ENCODE assay signal across 13 cellular contexts in the genomic region with DNA sequence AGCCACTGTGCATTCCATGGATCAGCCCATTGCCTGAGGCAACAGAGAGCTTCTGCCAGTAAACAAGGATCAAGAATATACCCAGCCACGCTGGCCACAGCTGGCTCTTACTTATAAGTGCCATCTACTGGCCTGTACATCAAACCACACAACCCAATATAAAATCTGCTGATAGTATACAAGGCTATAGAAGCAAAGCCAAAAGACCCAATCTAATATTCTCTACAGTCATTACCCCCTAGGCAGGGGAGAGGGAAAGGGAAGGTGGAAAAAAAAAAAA. TPM values are rescaled to one million over a fixed set of nuclear protein-coding genes. Genes with fewer than 3 reads are reported as not detected.
A peak's percentile ranks its signal among the peaks of the same experiment; 100 is the strongest.
DNase-seq lines count a peak whose midpoint lies in the region; ATAC-seq and TF ChIP-seq lines count a peak whose summit lies in the region.
"Had no signal": no experiment of that assay in that cellular context is flagged by ENCODE, and none has a peak within 500 bp of the region (broad histone marks: within the 10 kb centered on the region; RNA-seq: fewer than 3 reads in every experiment).

No MANE protein-coding gene starts in this region.

- peak; percentile 68 for ATAC-seq in Panc1
- no peak for ATAC-seq in mucosa of descending colon
- ATAC-seq: activated T-cell treated with anti-CD3 and anti-CD28 coated beads, Interleukin-2, amount 50 U/mL, for 72 hours had no signal

- DNase-seq in A673 (ENCODE audit: low spot score) = peak; percentile 39
- peak; percentile 16 for DNase-seq in H7
- no peak for DNase-seq in Panc1 (ENCODE audit: low read depth, low spot score)
- DNase-seq in epithelial cell of proximal tubule (ENCODE audit: low read depth) = no peak
- DNase-seq in activated CD4-positive, alpha-beta T cell treated with anti-CD3 and anti-CD28 coated beads, Interleukin-2, amount 50 U/mL, for 4 hours = no peak
- no peak for DNase-seq in inferior parietal cortex (ENCODE audit: extremely low spot score)
- no peak for DNase-seq in mucosa of descending colon
- no peak for DNase-seq in cerebellar cortex (ENCODE audit: low spot score)
- DNase-seq: activated T-cell treated with anti-CD3 and anti-CD28 coated beads, Interleukin-2, amount 50 U/mL, for 72 hours; NCI-H2029 treated with DMSO at 0.1 percent for 48 hours; nephron progenitor cell; sigmoid colon; stomach had no signal

- BruUV-seq in A673 (replicated peaks; lab: Mats Ljungman, UMichigan) (no TSS peak), Panc1 (replicated peaks; lab: Mats Ljungman, UMichigan) (no TSS peak)

- POLR2A ChIA-PET in A673 (lab: Charles Lee; ENCODE audit: low non-redundant PET) = no interaction called here
- POLR2A ChIA-PET in Panc1 (lab: Charles Lee) = no interaction called here

- H3K4me3 ChIP-seq in A673 (ENCODE audit: low read depth, low read length, poor library complexity, severe bottlenecking) = no peak overlapping the region
- H3K4me3 ChIP-seq in H7 (ENCODE audit: insufficient read depth, low read depth, low read length) = no peak overlapping the region
- H3K4me3 ChIP-seq in Panc1 (ENCODE audit: low read depth in 2 of 2, low read length in 2 of 2) = no peak overlapping the region
- H3K4me3 ChIP-seq in epithelial cell of proximal tubule (ENCODE audit: low read depth, low read length) = no peak overlapping the region
- H3K4me3 ChIP-seq in mucosa of descending colon = no peak overlapping the region
- H3K4me3 ChIP-seq: sigmoid colon, stomach had no signal

- CTCF ChIA-PET in A673 (lab: Charles Lee) (interaction anchor here (0.9 kb wide), 1 partner anchor 251 kb away, joined by 3 read pairs; no protein-coding TSS in a partner anchor), Panc1 (lab: Charles Lee) (interaction anchor here (0.7 kb wide), 1 partner anchor 73 kb away, joined by 7 read pairs; no protein-coding TSS in a partner anchor)

- TF ChIP-seq CTCF in A673 (conservative IDR thresholded peaks at IDR 0.05; ENCODE audit: low read depth, low read length) = peak; percentile 43; the same call in 1 of the 2 replicates
- TF ChIP-seq CTCF in Panc1 (IDR thresholded peaks at IDR 0.05) = no peak
- TF ChIP-seq CTCF in epithelial cell of proximal tubule (conservative IDR thresholded peaks at IDR 0.05; ENCODE audit: low read depth, low read length) = peak; percentile 8
- TF ChIP-seq CTCF in mucosa of descending colon (IDR thresholded peaks at IDR 0.05) = no peak

- no peaks in the 10 kb centered on the region for H3K36me3 ChIP-seq in A673 (ENCODE audit: insufficient read depth, low read length, poor library complexity, severe bottlenecking)
- no peaks in the 10 kb centered on the region for H3K36me3 ChIP-seq in H7 (replicated peaks; ENCODE audit: control insufficient read depth, insufficient read depth, low read length)
- H3K36me3 ChIP-seq in Panc1 (ENCODE audit: control insufficient read depth, insufficient read depth, low read length) = no peaks in the 10 kb centered on the region
- no peaks in the 10 kb centered on the region for H3K36me3 ChIP-seq in mucosa of descending colon (ENCODE audit: low read depth)
- H3K36me3 ChIP-seq: sigmoid colon, stomach had no signal

- H3K27me3 ChIP-seq in A673 (replicated peaks; ENCODE audit: insufficient read depth, low read depth, low read length, poor library complexity) (no peaks in the 10 kb centered on the region), H7 (ENCODE audit: control insufficient read depth, insufficient read depth, low read length) (no peaks in the 10 kb centered on the region), Panc1 (ENCODE audit: control insufficient read depth, insufficient read depth, low read length) (no peaks in the 10 kb centered on the region)
- H3K27me3 ChIP-seq: sigmoid colon, stomach had no signal

- intact Hi-C loops in A673 (cut with micrococcal nuclease; ENCODE audit: unreplicated experiment) = no loop called here
- intact Hi-C loops in Panc1 (cut with micrococcal nuclease; ENCODE audit: unreplicated experiment) = no loop called here
- intact Hi-C loops in mucosa of descending colon (cut with DNase I, micrococcal nuclease) = no loop called here

- H3K4me1 ChIP-seq in A673 (ENCODE audit: insufficient read depth, low read length, poor library complexity, severe bottlenecking) (no peaks in the 10 kb centered on the region), Panc1 (ENCODE audit: control insufficient read depth, insufficient read depth, low read length) (no peaks in the 10 kb centered on the region), mucosa of descending colon (ENCODE audit: low read depth) (no peaks in the 10 kb centered on the region)
- H3K4me1 ChIP-seq: sigmoid colon, stomach had no signal

- in situ Hi-C loops in Panc1 (cut with HindIII; ENCODE audit: low pct_unique_long_range_greater_than_20kb, low sequenced_read_pairs) = no loop called here

- H3K27ac ChIP-seq in A673 (ENCODE audit: low read depth, low read length, poor library complexity, severe bottlenecking) (no peak overlapping the region), Panc1 (ENCODE audit: low read length) (no peak overlapping the region)
- H3K27ac ChIP-seq: sigmoid colon, stomach had no signal

- H3K9me3 ChIP-seq in A673 (ENCODE audit: low read depth, low read length, poor library complexity, severe bottlenecking) = no peaks in the 10 kb centered on the region
- no peaks in the 10 kb centered on the region for H3K9me3 ChIP-seq in Panc1 (ENCODE audit: control insufficient read depth, insufficient read depth, low read depth, low read length)
- no peaks in the 10 kb centered on the region for H3K9me3 ChIP-seq in mucosa of descending colon
- H3K9me3 ChIP-seq: sigmoid colon had no signal

RNA-seq across cellular contexts. Expression of a gene that starts 4.4 kb away (rescaled TPM):
- 0.19 and 0.20 TPM in 2 replicates for total RNA-seq in A673 (2021)
- 0.11 and 0.21 TPM in 2 replicates for total RNA-seq in H7 (2014; rRNA removed; shearing (Covaris generic))
- 0.13 TPM for total RNA-seq in Panc1 (2021; ENCODE audit: unreplicated experiment)
- polyA plus RNA-seq in Panc1 (2012; ENCODE audit: insufficient read length) = 0.13 TPM
- 0.07 TPM in 1 of 2 replicates, not detected in the other for total RNA-seq in epithelial cell of proximal tubule
- under 1 TPM; 0.35 to 0.63 (median 0.39) TPM for total RNA-seq in mucosa of descending colon

RNA-seq across cellular contexts. Expression of a gene that starts 13.5 kb away (rescaled TPM):
- total RNA-seq in A673 (2021) (14.0 and 19.4 TPM in 2 replicates), Panc1 (2021; ENCODE audit: unreplicated experiment) (26.3 TPM), epithelial cell of proximal tubule (10.6 and 12.4 TPM in 2 replicates), mucosa of descending colon (10 to 100 TPM; 11.5 to 27.2 (median 12.7) TPM)
- total RNA-seq in H7 (2014; rRNA removed; shearing (Covaris generic)) = 22.9 and 28.9 TPM in 2 replicates
- 22.4 TPM for polyA plus RNA-seq in Panc1 (2012; ENCODE audit: insufficient read length)

RNA-seq across cellular contexts. Expression of a gene that starts 41.9 kb away (rescaled TPM):
- 79.6 and 84.3 TPM in 2 replicates for total RNA-seq in A673 (2021)
- total RNA-seq in H7 (2014; rRNA removed; shearing (Covaris generic)) = 113 and 124 TPM in 2 replicates
- total RNA-seq in Panc1 (2021; ENCODE audit: unreplicated experiment) = 88.6 TPM
- polyA plus RNA-seq in Panc1 (2012; ENCODE audit: insufficient read length) = 88.3 TPM
- total RNA-seq in epithelial cell of proximal tubule = 62.4 and 118 TPM in 2 replicates
- 10 to 100 TPM; 51.6 to 66.7 (median 55.9) TPM for total RNA-seq in mucosa of descending colon

Comparison
In these comparisons a context has a peak if more than half of its experiments do, and no peak if none do; other contexts are left out.
1. DNase-seq: peak in A673 (single experiment) and H7 (single experiment); none in Panc1 (single experiment), epithelial cell of proximal tubule (single experiment), activated CD4-positive, alpha-beta T cell treated with anti-CD3 and anti-CD28 coated beads, Interleukin-2, amount 50 U/mL, for 4 hours (0 of 2), inferior parietal cortex (single experiment), mucosa of descending colon (0 of 3) and cerebellar cortex (single experiment).
2. CTCF ChIP-seq: peak in A673 (single experiment) and epithelial cell of proximal tubule (single experiment); none in Panc1 (single experiment) and mucosa of descending colon (single experiment).